14 cellular contexts compared by ENCODE assay signal in genomic region chr4:94961420-94961819, GRCh38.
DNase-seq lines count a peak whose midpoint lies in the region; FAIRE-seq and TF ChIP-seq lines count a peak whose summit lies in the region.
"Had no signal": no experiment of that assay in that cellular context is flagged by ENCODE, and none has a peak within 500 bp of the region (broad histone marks: within the 10 kb centered on the region; RNA-seq: fewer than 3 reads in every experiment).

No MANE protein-coding gene starts in this region.

- H3K9ac ChIP-seq in GM23248, result no peak overlapping the region

- no peak for TF ChIP-seq EP300 in ovary (IDR thresholded peaks at IDR 0.05)

- H3K27ac ChIP-seq in GM23248 (no peak overlapping the region), ovary (no peak overlapping the region)
- H3K27ac ChIP-seq in CD4-positive, alpha-beta memory T cell (ENCODE audit: low read depth, low read length), result no peak overlapping the region
- H3K27ac ChIP-seq: Peyer's patch had no signal

- peak; percentile 34 for DNase-seq in GM23248
- peak; percentile 52 for DNase-seq in bronchial epithelial cell (ENCODE audit: low read depth)
- DNase-seq in fibroblast of pulmonary artery (ENCODE audit: low read depth), result peak; percentile 23
- DNase-seq in NCI-H187 (lab: John Stamatoyannopoulos, UW), result no peak
- DNase-seq in GM19240 (ENCODE audit: insufficient read length, low spot score), result no peak
- DNase-seq in ovary, result no peak
- DNase-seq in CD4-positive, alpha-beta memory T cell, result no peak
- DNase-seq: 8988T; CD4-positive, CD25-positive, alpha-beta regulatory T cell; NCI-H2029 treated with DMSO at 0.1 percent for 48 hours; NCI-H510A; Peyer's patch; SHP77 had no signal

- POLR2A ChIA-PET in CD4-positive, alpha-beta memory T cell (lab: Charles Lee; ENCODE audit: partially characterized antibody), result no interaction called here

- 68 to 78% methylated on average over 2 of the region's 2 CpGs for WGBS in GM23248 (ENCODE audit: low coverage in 1 of 2, low lambda C conversion rate in 2 of 2, missing lambda C conversion rate in 2 of 2), 2 experiments
- WGBS in ovary, 3 donors, result 92 to 96% (median 92%) methylated on average over 2 of the region's 2 CpGs

- H3K4me1 Mint-ChIP-seq in CD4-positive, alpha-beta memory T cell, result no peaks in the 10 kb centered on the region
- H3K4me1 Mint-ChIP-seq: CD4-positive, CD25-positive, alpha-beta regulatory T cell had no signal

- no peaks in the 10 kb centered on the region for H3F3A ChIP-seq in GM23248 (ENCODE audit: insufficient read depth)

- TF ChIP-seq POLR2A in ovary (IDR thresholded peaks at IDR 0.05), result no peak

- no peak overlapping the region for H2AFZ ChIP-seq in GM23248

- H3K27ac Mint-ChIP-seq in CD4-positive, alpha-beta memory T cell, result no peak overlapping the region
- H3K27ac Mint-ChIP-seq: CD4-positive, CD25-positive, alpha-beta regulatory T cell had no signal

- H3K4me3 ChIP-seq in GM23248 (no peak overlapping the region), bronchial epithelial cell (ENCODE audit: low read depth, low read length) (no peak overlapping the region), fibroblast of pulmonary artery (replicated peaks; ENCODE audit: low read depth, low read length) (no peak overlapping the region), ovary (no peak overlapping the region)
- H3K4me3 ChIP-seq in CD4-positive, alpha-beta memory T cell (ENCODE audit: low read length in 2 of 2), result no peak overlapping the region
- H3K4me3 ChIP-seq: Peyer's patch had no signal

- FAIRE-seq in A204.1 (lab: Jason Lieb, UNC) (peak; percentile 69), bronchial epithelial cell (lab: Jason Lieb, UNC) (no peak)

- in situ Hi-C loops in GM23248 (cut with MboI), result no loop called here

- no peaks in the 10 kb centered on the region for H3K4me1 ChIP-seq in GM23248 (ENCODE audit: insufficient read depth)
- no peaks in the 10 kb centered on the region for H3K4me1 ChIP-seq in ovary (ENCODE audit: insufficient read depth)
- no peaks in the 10 kb centered on the region for H3K4me1 ChIP-seq in CD4-positive, alpha-beta memory T cell (ENCODE audit: insufficient read depth, low read length)
- H3K4me1 ChIP-seq: Peyer's patch had no signal

- no peaks in the 10 kb centered on the region for H3K79me2 ChIP-seq in GM23248 (ENCODE audit: insufficient read depth)

- peaks cover 0 to 4% (median 3%) of the 10 kb centered on the region in 8 donors for H3K9me3 Mint-ChIP-seq in CD4-positive, alpha-beta memory T cell

- peaks cover 0 to 3% of the 10 kb centered on the region in 2 donors for H3K27me3 Mint-ChIP-seq in CD4-positive, alpha-beta memory T cell

- no peaks in the 10 kb centered on the region for H3K27me3 ChIP-seq in GM23248 (replicated peaks; ENCODE audit: insufficient read depth)
- no peaks in the 10 kb centered on the region for H3K27me3 ChIP-seq in bronchial epithelial cell (ENCODE audit: control insufficient read depth, insufficient read depth, low read length)
- H3K27me3 ChIP-seq in ovary, result no peaks in the 10 kb centered on the region
- no peaks in the 10 kb centered on the region for H3K27me3 ChIP-seq in CD4-positive, alpha-beta memory T cell (ENCODE audit: insufficient read depth, low read length)
- H3K27me3 ChIP-seq: Peyer's patch had no signal

- H3K4me3 Mint-ChIP-seq in CD4-positive, alpha-beta memory T cell, result no peak overlapping the region
- H3K4me3 Mint-ChIP-seq: CD4-positive, CD25-positive, alpha-beta regulatory T cell had no signal

- TF ChIP-seq CTCF in bronchial epithelial cell (IDR thresholded peaks at IDR 0.05; ENCODE audit: insufficient read depth, low read length, severe bottlenecking) (no peak), fibroblast of pulmonary artery (IDR thresholded peaks at IDR 0.05; ENCODE audit: low read length, missing control alignments) (no peak), ovary (IDR thresholded peaks at IDR 0.05) (no peak)

- no peak overlapping the region for H3K4me2 ChIP-seq in GM23248 (ENCODE audit: unreplicated experiment)

- H3K36me3 ChIP-seq in GM23248 (ENCODE audit: low read depth) (no peaks in the 10 kb centered on the region), bronchial epithelial cell (ENCODE audit: control insufficient read depth, insufficient read depth, low read length) (no peaks in the 10 kb centered on the region), ovary (no peaks in the 10 kb centered on the region)
- no peaks in the 10 kb centered on the region for H3K36me3 ChIP-seq in CD4-positive, alpha-beta memory T cell (ENCODE audit: insufficient read depth, low read length)
- H3K36me3 ChIP-seq: Peyer's patch had no signal

- CTCF ChIA-PET in CD4-positive, alpha-beta memory T cell (lab: Charles Lee; ENCODE audit: partially characterized antibody), result no interaction called here

- H3K36me3 Mint-ChIP-seq in CD4-positive, alpha-beta memory T cell, result no peaks in the 10 kb centered on the region
- H3K36me3 Mint-ChIP-seq: CD4-positive, CD25-positive, alpha-beta regulatory T cell had no signal

- H3K9me2 ChIP-seq in GM23248 (ENCODE audit: insufficient read depth), result no peaks in the 10 kb centered on the region

- H4K20me1 ChIP-seq in GM23248 (ENCODE audit: insufficient read depth), result no peaks in the 10 kb centered on the region

- intact Hi-C loops in ovary (cut with DNase I), result no loop called here
- intact Hi-C loops in CD4-positive, alpha-beta memory T cell (cut with micrococcal nuclease), result no loop called here

- H3K9me3 ChIP-seq in GM23248 (ENCODE audit: low read depth) (no peaks in the 10 kb centered on the region), ovary (no peaks in the 10 kb centered on the region)
- H3K9me3 ChIP-seq in CD4-positive, alpha-beta memory T cell (ENCODE audit: control insufficient read depth in 1 of 2, low read length in 2 of 2), result no peaks in the 10 kb centered on the region
- H3K9me3 ChIP-seq: Peyer's patch had no signal

Comparison
In these comparisons a context has a peak if more than half of its experiments do, and no peak if none do; other contexts are left out.
1. DNase-seq: peak in GM23248 (single experiment), bronchial epithelial cell (single experiment) and fibroblast of pulmonary artery (single experiment); none in NCI-H187 (0 of 2), GM19240 (single experiment), ovary (0 of 5) and CD4-positive, alpha-beta memory T cell (0 of 5).